8 cellular contexts compared by ENCODE assay signal in genomic region chr14:39104078-39104801, GRCh38. TPM values are rescaled to one million over a fixed set of nuclear protein-coding genes. Genes with fewer than 3 reads are reported as not detected.
A peak's percentile ranks its signal among the peaks of the same experiment; 100 is the strongest.
DNase-seq lines count a peak whose midpoint lies in the region; ATAC-seq, FAIRE-seq and TF ChIP-seq lines count a peak whose summit lies in the region.
"Not testable (repeated sequence)": the region's sequence is repeated elsewhere in the genome, so short reads cannot be mapped to it uniquely, and the experiment has no call there.

No MANE protein-coding gene starts in this region.

- H3K36me3 Mint-ChIP-seq in GM23338 (ENCODE audit: low read depth); glutamatergic neuron (ENCODE audit: unreplicated experiment): not testable (repeated sequence)
- peaks cover 31% of the 10 kb centered on the region for H3K36me3 Mint-ChIP-seq in activated T-helper 17 cell treated with anti-CD3 and anti-CD28 coated beads, Interleukin-2, amount 50 U/mL, for 72 hours (ENCODE audit: low read depth)

- H3K4me3 ChIP-seq in A549 (peak overlapping the region; percentile 90), GM23338 (peak overlapping the region; percentile 93), Panc1 (ENCODE audit: low read depth in 2 of 2, low read length in 2 of 2) (peak overlapping the region; percentile 69 to 92), choroid plexus epithelial cell (ENCODE audit: low read depth, low read length) (peak overlapping the region; percentile 89), mucosa of stomach (ENCODE audit: low read length) (peak overlapping the region; percentile 74), skeletal muscle cell (ENCODE audit: low read depth, low read length) (peak overlapping the region; percentile 86)

- POLR2A ChIA-PET in A549 (lab: Yijun Ruan, JAX): interaction anchor here (1.3 to 2.2 kb wide), 3 partner anchors 66 to 322 kb away, joined by 3 to 34 read pairs (median 5); partner anchors contain the start of gene TRAPPC6B
- POLR2A ChIA-PET in Panc1 (lab: Charles Lee): interaction anchor here (1.1 kb wide), 2 partner anchors 10 kb away, joined by 3 to 5 read pairs; partner anchors contain the start of gene GEMIN2

- peak overlapping the region; percentile 97 for H3K27ac ChIP-seq in A549
- peak overlapping the region; percentile 95 for H3K27ac ChIP-seq in GM23338 (ENCODE audit: low read depth)
- peak overlapping the region; percentile 83 for H3K27ac ChIP-seq in Panc1 (ENCODE audit: low read length)

- not testable (repeated sequence) for H3F3A ChIP-seq in GM23338 (replicated peaks; ENCODE audit: low read depth)

- not testable (repeated sequence) for H4K20me1 ChIP-seq in GM23338 (replicated peaks; ENCODE audit: insufficient read depth)

- in situ Hi-C loops in Panc1 (cut with HindIII; ENCODE audit: low pct_unique_long_range_greater_than_20kb, low sequenced_read_pairs): not testable (repeated sequence)

- H3K36me3 ChIP-seq in GM23338 (ENCODE audit: insufficient read depth); Panc1 (ENCODE audit: control insufficient read depth, insufficient read depth, low read length); mucosa of stomach (ENCODE audit: control insufficient read depth, insufficient read depth, low read length): not testable (repeated sequence)

- H3K4me3 Mint-ChIP-seq in GM23338: peak overlapping the region; percentile 85
- peak overlapping the region; percentile 86 for H3K4me3 Mint-ChIP-seq in activated T-helper 17 cell treated with anti-CD3 and anti-CD28 coated beads, Interleukin-2, amount 50 U/mL, for 72 hours
- peak overlapping the region; percentile 94 for H3K4me3 Mint-ChIP-seq in glutamatergic neuron (ENCODE audit: unreplicated experiment)

- H3K4me2 ChIP-seq in A549: peak overlapping the region; percentile 82
- peak overlapping the region; percentile 84 for H3K4me2 ChIP-seq in GM23338

- not testable (repeated sequence) for H3K27me3 ChIP-seq in GM23338 (ENCODE audit: insufficient read depth); Panc1 (ENCODE audit: control insufficient read depth, insufficient read depth, low read length); mucosa of stomach (ENCODE audit: control insufficient read depth, insufficient read depth, low read length)

- TF ChIP-seq RAD21 in A549 (conservative IDR thresholded peaks at IDR 0.05 in 1 of 2, IDR thresholded peaks at IDR 0.05 in 1 of 2): not testable (repeated sequence)

- H2AFZ ChIP-seq in GM23338: not testable (repeated sequence)

- not testable (repeated sequence) for DNase-seq in A549 (ENCODE audit: low read depth in 1 of 2, low spot score in 1 of 2); GM23338 (ENCODE audit: low spot score); Panc1 (ENCODE audit: low read depth, low spot score); choroid plexus epithelial cell (ENCODE audit: low read depth); glutamatergic neuron; skeletal muscle cell (ENCODE audit: low read depth)

- H3K9me2 ChIP-seq in GM23338 (ENCODE audit: insufficient read depth): not testable (repeated sequence)

- peaks cover 34% of the 10 kb centered on the region for H3K79me2 ChIP-seq in GM23338 (replicated peaks; ENCODE audit: insufficient read depth)

- not testable (repeated sequence) for H3K9me3 Mint-ChIP-seq in GM23338; activated T-helper 17 cell treated with anti-CD3 and anti-CD28 coated beads, Interleukin-2, amount 50 U/mL, for 72 hours; glutamatergic neuron (ENCODE audit: unreplicated experiment)

- intact Hi-C loops in Panc1 (cut with micrococcal nuclease; ENCODE audit: unreplicated experiment): not testable (repeated sequence)

- TF ChIP-seq EP300 in A549 (IDR thresholded peaks at IDR 0.05): not testable (repeated sequence)

- not testable (repeated sequence) for TF ChIP-seq POLR2A in A549 (IDR thresholded peaks at IDR 0.05; ENCODE audit: low read length)

- peaks cover 12% of the 10 kb centered on the region for H3K4me1 Mint-ChIP-seq in GM23338
- peaks cover 21% of the 10 kb centered on the region for H3K4me1 Mint-ChIP-seq in activated T-helper 17 cell treated with anti-CD3 and anti-CD28 coated beads, Interleukin-2, amount 50 U/mL, for 72 hours
- H3K4me1 Mint-ChIP-seq in glutamatergic neuron (ENCODE audit: low read depth, unreplicated experiment): not testable (repeated sequence)

- BruUV-seq in Panc1 (replicated peaks; lab: Mats Ljungman, UMichigan): not testable (repeated sequence)

- 88% methylated on average over 17 of the region's 17 CpGs for WGBS in A549 (ENCODE audit: missing lambda C conversion rate)

- not testable (repeated sequence) for FAIRE-seq in A549 (lab: Jason Lieb, UNC)

- H3K27ac Mint-ChIP-seq in GM23338: peak overlapping the region; percentile 87
- peak overlapping the region; percentile 86 for H3K27ac Mint-ChIP-seq in activated T-helper 17 cell treated with anti-CD3 and anti-CD28 coated beads, Interleukin-2, amount 50 U/mL, for 72 hours
- H3K27ac Mint-ChIP-seq in glutamatergic neuron (ENCODE audit: unreplicated experiment): not testable (repeated sequence)

- not testable (repeated sequence) for H3K27me3 Mint-ChIP-seq in GM23338 (ENCODE audit: insufficient read depth, low read depth, poor library complexity); activated T-helper 17 cell treated with anti-CD3 and anti-CD28 coated beads, Interleukin-2, amount 50 U/mL, for 72 hours; glutamatergic neuron (ENCODE audit: unreplicated experiment)

- not testable (repeated sequence) for H3K9me3 ChIP-seq in A549; Panc1 (ENCODE audit: control insufficient read depth, insufficient read depth, low read depth, low read length); mucosa of stomach (ENCODE audit: control insufficient read depth, low read length)

- H3K4me1 ChIP-seq in A549 (peaks cover 18% of the 10 kb centered on the region), mucosa of stomach (ENCODE audit: control insufficient read depth, insufficient read depth, low read length) (peaks cover 21% of the 10 kb centered on the region)
- H3K4me1 ChIP-seq in GM23338 (ENCODE audit: insufficient read depth); Panc1 (ENCODE audit: control insufficient read depth, insufficient read depth, low read length): not testable (repeated sequence)

- not testable (repeated sequence) for TF ChIP-seq CTCF in A549 (IDR thresholded peaks at IDR 0.05); GM23338 (conservative IDR thresholded peaks at IDR 0.05; ENCODE audit: low read depth in 2 of 2); Panc1 (IDR thresholded peaks at IDR 0.05); choroid plexus epithelial cell (conservative IDR thresholded peaks at IDR 0.05; ENCODE audit: low read depth, low read length); glutamatergic neuron (IDR thresholded peaks at IDR 0.05; ENCODE audit: partially characterized antibody, unreplicated experiment)

- CTCF ChIA-PET in A549 (lab: Yijun Ruan, JAX) (interaction anchor here (0.5 to 2.2 kb wide), 2 partner anchors 85 to 322 kb away, joined by 3 to 11 read pairs; no protein-coding TSS in a partner anchor), Panc1 (lab: Charles Lee) (interaction anchor here (0.7 kb wide), 2 partner anchors 108 to 237 kb away, joined by 3 to 15 read pairs; no protein-coding TSS in a partner anchor)

- peak overlapping the region; percentile 98 for H3K9ac ChIP-seq in mucosa of stomach (ENCODE audit: low read length)

- ATAC-seq in A549; GM23338; Panc1; activated T-helper 17 cell treated with anti-CD3 and anti-CD28 coated beads, Interleukin-2, amount 50 U/mL, for 72 hours (replicated peaks): not testable (repeated sequence)

RNA-seq across cellular contexts. Expression of gene SEC23A, which starts 1.2 kb away (rescaled TPM):
- 176 and 238 TPM in 2 replicates for polyA plus RNA-seq in A549 (2011; rRNA removed)
- polyA plus RNA-seq in A549 (2012; cell fraction: cytosol; rRNA removed): 41.4 and 48.1 TPM in 2 replicates
- polyA plus RNA-seq in A549 (2012; cell fraction: nucleus; rRNA removed): 29.6 and 42.0 TPM in 2 replicates
- 90.2 to 105 TPM (median 96.4 TPM) in 3 replicates for polyA plus RNA-seq in A549 (2017; fragmentation: RNase III; extraction: RNeasy Plus Mini Kit Qiagen cat#74134 plus additional on column Dnase treatment)
- polyA minus RNA-seq in A549 (2011; rRNA and poly(A)+ RNA removed): 200 and 215 TPM in 2 replicates
- 60.9 and 89.9 TPM in 2 replicates for total RNA-seq in GM23338 (2014; rRNA removed; shearing (Covaris generic))
- 19.8 and 22.7 TPM in 2 replicates for polyA plus RNA-seq in GM23338 (2016; fragmentation: Nextera tagmentation; extraction: Ambion mirVana)
- total RNA-seq in Panc1 (2021; ENCODE audit: unreplicated experiment): 76.7 TPM
- 43.5 TPM for polyA plus RNA-seq in Panc1 (2012; ENCODE audit: insufficient read length)
- 10 to 100 TPM; 48.3 to 50.9 TPM for total RNA-seq in activated T-helper 17 cell treated with anti-CD3 and anti-CD28 coated beads, Interleukin-2, amount 50 U/mL, for 72 hours
- 59.2 TPM for total RNA-seq in glutamatergic neuron (ENCODE audit: unreplicated experiment)

RNA-seq across cellular contexts. Expression of gene GEMIN2, which starts 9.9 kb away (rescaled TPM):
- polyA plus RNA-seq in A549 (2011; rRNA removed): 48.1 and 67.8 TPM in 2 replicates
- polyA plus RNA-seq in A549 (2012; cell fraction: cytosol; rRNA removed): 35.2 and 52.3 TPM in 2 replicates
- polyA plus RNA-seq in A549 (2012; cell fraction: nucleus; rRNA removed): 17.9 and 21.3 TPM in 2 replicates
- polyA plus RNA-seq in A549 (2017; fragmentation: RNase III; extraction: RNeasy Plus Mini Kit Qiagen cat#74134 plus additional on column Dnase treatment): 26.8 to 31.7 TPM (median 30.6 TPM) in 3 replicates
- polyA minus RNA-seq in A549 (2011; rRNA and poly(A)+ RNA removed): 9.7 and 15.5 TPM in 2 replicates
- 47.8 and 61.6 TPM in 2 replicates for total RNA-seq in GM23338 (2014; rRNA removed; shearing (Covaris generic))
- 28.9 and 37.0 TPM in 2 replicates for polyA plus RNA-seq in GM23338 (2016; fragmentation: Nextera tagmentation; extraction: Ambion mirVana)
- 15.1 TPM for total RNA-seq in Panc1 (2021; ENCODE audit: unreplicated experiment)
- 6.2 TPM for polyA plus RNA-seq in Panc1 (2012; ENCODE audit: insufficient read length)
- total RNA-seq in activated T-helper 17 cell treated with anti-CD3 and anti-CD28 coated beads, Interleukin-2, amount 50 U/mL, for 72 hours: 10 to 100 TPM; 20.8 to 22.3 TPM
- 16.1 TPM for total RNA-seq in glutamatergic neuron (ENCODE audit: unreplicated experiment)
